ENCODE assay signal across 1 cellular context in the genomic region with DNA sequence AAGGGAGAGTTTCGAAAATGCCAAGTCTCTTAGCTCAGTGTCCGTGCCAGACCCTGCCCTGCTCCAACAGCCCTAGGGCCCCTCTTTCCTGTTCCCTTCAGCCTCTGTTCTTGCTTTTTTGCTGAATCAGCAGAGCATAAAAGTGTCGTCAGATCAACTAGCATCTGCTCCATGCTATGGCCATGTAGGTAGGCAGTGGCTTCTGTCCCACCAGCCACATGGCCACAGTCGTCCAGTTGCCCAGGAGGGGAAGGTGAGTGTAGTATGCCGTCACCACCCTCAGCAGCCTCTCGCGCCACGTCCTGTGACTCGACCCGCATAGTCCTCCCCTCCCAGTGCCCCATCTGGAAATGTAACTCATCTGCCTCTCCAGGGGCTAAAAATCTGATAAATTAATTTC.
TF ChIP-seq lines count a peak whose summit lies in the region.

No MANE protein-coding gene starts in this region.

TF ChIP-seq in IMR-90, 13 proteins besides CTCF, POLR2A, EP300 and RAD21:
- TF ChIP-seq CEBPB (IDR thresholded peaks at IDR 0.05; ENCODE audit: low read depth, low read length) (no peak), MAFK (IDR thresholded peaks at IDR 0.05; ENCODE audit: low read depth, low read length) (peak; percentile 96)
